9 cellular contexts compared by ENCODE assay signal in the genomic region with DNA sequence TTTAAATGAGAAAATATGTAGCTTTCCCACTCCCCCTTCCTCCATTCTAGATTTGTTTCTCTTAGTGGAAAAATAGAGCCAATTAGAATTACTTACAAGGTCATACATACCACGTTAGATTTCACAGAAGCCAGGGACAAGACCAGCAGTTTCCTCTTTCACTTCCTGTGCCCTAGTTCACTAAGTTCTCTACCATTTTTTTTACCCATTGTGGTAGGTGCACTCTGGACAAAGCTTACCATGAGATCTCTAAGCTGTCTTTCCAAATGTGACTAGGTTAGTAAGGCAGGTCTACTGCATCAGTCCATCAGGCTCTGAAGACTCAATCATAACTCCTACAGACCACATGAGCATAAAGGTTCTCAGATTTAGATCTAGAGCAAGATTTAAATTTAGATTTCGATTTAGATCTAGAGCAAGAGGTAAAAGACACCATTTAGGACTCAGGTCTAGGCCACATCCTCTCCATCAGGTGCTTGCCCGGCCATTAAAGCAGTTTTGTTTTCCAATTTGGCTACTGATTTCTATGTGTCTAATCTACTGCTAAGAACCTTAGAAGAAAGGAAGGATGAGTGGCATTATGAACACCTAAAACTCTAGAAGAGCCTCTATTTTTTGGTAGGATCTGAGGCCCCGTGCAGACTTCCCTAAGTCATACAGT.
DNase-seq lines count a peak whose midpoint lies in the region; ATAC-seq and TF ChIP-seq lines count a peak whose summit lies in the region.
"Had no signal": no experiment of that assay in that cellular context is flagged by ENCODE, and none has a peak within 500 bp of the region (broad histone marks: within the 10 kb centered on the region; RNA-seq: fewer than 3 reads in every experiment).

No MANE protein-coding gene starts in this region.

- H3K36me3 ChIP-seq in Peyer's patch (no peaks in the 10 kb centered on the region), left ventricle myocardium inferior (peaks cover 6% of the 10 kb centered on the region)

- no peak for TF ChIP-seq CTCF in Peyer's patch (IDR thresholded peaks at IDR 0.05)
- TF ChIP-seq CTCF in left ventricle myocardium inferior (IDR thresholded peaks at IDR 0.05; ENCODE audit: borderline replicate concordance) = no peak

- no peaks in the 10 kb centered on the region for H3K9me3 Mint-ChIP-seq in activated T-cell treated with anti-CD3 and anti-CD28 coated beads, Interleukin-2, amount 50 U/mL, for 24 hours
- no peaks in the 10 kb centered on the region for H3K9me3 Mint-ChIP-seq in stimulated activated naive CD8-positive, alpha-beta T cell treated with anti-CD3 and anti-CD28 coated beads, Interleukin-15, Interleukin-2, amounts not matched to agents 100 ng/mL and 50 ng/mL, for 24 hours

- intact Hi-C loops in left ventricle myocardium inferior (cut with micrococcal nuclease) = no loop called here

- H3K4me3 ChIP-seq in Peyer's patch = no peak overlapping the region
- H3K4me3 ChIP-seq in left ventricle myocardium inferior = no peak overlapping the region

- peak; percentile 84 for ATAC-seq in HG02973 (IDR thresholded peaks at IDR 0.05; ENCODE audit: unreplicated experiment)

- H3K27ac ChIP-seq in Peyer's patch = peak overlapping the region; percentile 20 to 64 (median 52)
- no peak overlapping the region for H3K27ac ChIP-seq in left ventricle myocardium inferior (replicated peaks)

- H3K27me3 ChIP-seq in Peyer's patch = no peaks in the 10 kb centered on the region
- H3K27me3 ChIP-seq in left ventricle myocardium inferior (ENCODE audit: low read depth) = no peaks in the 10 kb centered on the region

- no peaks in the 10 kb centered on the region for H3K27me3 Mint-ChIP-seq in activated T-cell treated with anti-CD3 and anti-CD28 coated beads, Interleukin-2, amount 50 U/mL, for 24 hours
- no peaks in the 10 kb centered on the region for H3K27me3 Mint-ChIP-seq in stimulated activated naive CD8-positive, alpha-beta T cell treated with anti-CD3 and anti-CD28 coated beads, Interleukin-15, Interleukin-2, amounts not matched to agents 100 ng/mL and 50 ng/mL, for 24 hours

- H3K4me1 ChIP-seq in Peyer's patch (peaks cover 0 to 13% (median 4%) of the 10 kb centered on the region in 4 donors), left ventricle myocardium inferior (no peaks in the 10 kb centered on the region)

- H3K9me3 ChIP-seq in Peyer's patch = no peaks in the 10 kb centered on the region
- H3K9me3 ChIP-seq in left ventricle myocardium inferior (replicated peaks) = no peaks in the 10 kb centered on the region

- DNase-seq in activated T-cell treated with anti-CD3 and anti-CD28 coated beads, Interleukin-2, amount 50 U/mL, for 24 hours = no peak
- DNase-seq in activated T-cell treated with anti-CD3 and anti-CD28 coated beads, Interleukin-2, amount 50 U/mL, for 48 hours = no peak
- no peak for DNase-seq in Peyer's patch
- DNase-seq in stimulated activated CD4-positive, alpha-beta T cell treated with anti-CD3 and anti-CD28 coated beads, Interleukin-4, amount 100 ng/mL, for 24 hours = no peak
- DNase-seq in NCI-H2107 treated with DMSO at 0.1 percent for 48 hours (lab: John Stamatoyannopoulos, UW; ENCODE audit: unreplicated experiment) = no peak
- DNase-seq in left ventricle myocardium inferior = no peak
- DNase-seq: stimulated activated CD4-positive, alpha-beta T cell treated with anti-CD3 and anti-CD28 coated beads, Interleukin-4, amount 100 ng/mL, for 1 hour had no signal

- H3K27ac Mint-ChIP-seq in activated T-cell treated with anti-CD3 and anti-CD28 coated beads, Interleukin-2, amount 50 U/mL, for 24 hours = peak overlapping the region; percentile 65
- H3K27ac Mint-ChIP-seq in stimulated activated naive CD8-positive, alpha-beta T cell treated with anti-CD3 and anti-CD28 coated beads, Interleukin-15, Interleukin-2, amounts not matched to agents 100 ng/mL and 50 ng/mL, for 24 hours = peak overlapping the region; percentile 61

- H3K4me3 Mint-ChIP-seq in activated T-cell treated with anti-CD3 and anti-CD28 coated beads, Interleukin-2, amount 50 U/mL, for 24 hours = no peak overlapping the region
- H3K4me3 Mint-ChIP-seq in stimulated activated naive CD8-positive, alpha-beta T cell treated with anti-CD3 and anti-CD28 coated beads, Interleukin-15, Interleukin-2, amounts not matched to agents 100 ng/mL and 50 ng/mL, for 24 hours = no peak overlapping the region

- H3K4me1 Mint-ChIP-seq in activated T-cell treated with anti-CD3 and anti-CD28 coated beads, Interleukin-2, amount 50 U/mL, for 24 hours (ENCODE audit: low read depth) = peaks cover 23% of the 10 kb centered on the region
- peaks cover 26% of the 10 kb centered on the region for H3K4me1 Mint-ChIP-seq in stimulated activated naive CD8-positive, alpha-beta T cell treated with anti-CD3 and anti-CD28 coated beads, Interleukin-15, Interleukin-2, amounts not matched to agents 100 ng/mL and 50 ng/mL, for 24 hours (ENCODE audit: low read depth)

- peaks cover 57% of the 10 kb centered on the region for H3K36me3 Mint-ChIP-seq in activated T-cell treated with anti-CD3 and anti-CD28 coated beads, Interleukin-2, amount 50 U/mL, for 24 hours (ENCODE audit: low read depth)
- peaks cover 43% of the 10 kb centered on the region for H3K36me3 Mint-ChIP-seq in stimulated activated naive CD8-positive, alpha-beta T cell treated with anti-CD3 and anti-CD28 coated beads, Interleukin-15, Interleukin-2, amounts not matched to agents 100 ng/mL and 50 ng/mL, for 24 hours (ENCODE audit: low read depth)

- no peak for TF ChIP-seq POLR2A in Peyer's patch (IDR thresholded peaks at IDR 0.05)
